16 cellular contexts compared by ENCODE assay signal in the genomic region with DNA sequence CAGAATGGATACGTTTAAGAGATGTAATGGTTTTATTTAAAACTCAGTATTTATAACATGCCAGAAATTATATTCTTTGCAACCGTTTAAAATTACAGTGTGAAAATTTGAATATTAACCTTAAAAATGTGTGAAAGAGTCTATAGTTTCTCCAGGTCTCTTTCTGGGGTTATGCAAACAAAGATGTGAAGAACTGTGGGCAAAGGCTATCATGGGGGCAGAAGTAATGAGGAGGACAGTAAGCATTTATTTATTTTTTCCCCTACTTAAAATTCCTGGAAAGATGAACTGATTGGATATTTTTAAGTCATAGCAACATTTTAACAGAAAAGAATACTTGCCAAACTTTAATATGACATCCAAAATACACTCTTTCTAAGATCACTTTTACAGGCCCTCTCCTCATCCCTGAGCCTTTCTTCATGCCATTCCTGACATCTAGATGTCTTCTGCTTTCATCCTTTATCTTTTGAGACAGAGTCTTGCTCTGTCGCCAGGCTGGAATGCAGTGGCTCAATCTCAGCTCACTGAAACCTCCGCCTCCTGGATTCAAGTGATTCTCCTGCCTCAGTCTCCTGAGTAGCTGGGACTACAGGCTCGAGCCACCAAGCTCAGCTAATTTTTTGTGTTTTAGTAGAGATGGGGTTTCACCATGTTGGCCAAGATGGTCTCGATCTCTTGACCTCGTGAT. TPM values are rescaled to one million over a fixed set of nuclear protein-coding genes. Genes with fewer than 3 reads are reported as not detected.
A peak's percentile ranks its signal among the peaks of the same experiment; 100 is the strongest.
DNase-seq lines count a peak whose midpoint lies in the region; ATAC-seq and TF ChIP-seq lines count a peak whose summit lies in the region.
"Had no signal": no experiment of that assay in that cellular context is flagged by ENCODE, and none has a peak within 500 bp of the region (broad histone marks: within the 10 kb centered on the region; RNA-seq: fewer than 3 reads in every experiment).

No MANE protein-coding gene starts in this region.

- CTCF ChIA-PET in Caco-2 (lab: Charles Lee) (interaction anchor here (0.7 kb wide), 1 partner anchor 19 kb away, joined by 3 read pairs; no protein-coding TSS in a partner anchor), IMR-90 (lab: Yijun Ruan, JAX) (no interaction called here)

- H2AK5ac ChIP-seq in IMR-90 (ENCODE audit: low read depth, low read length) (no peak overlapping the region; the same call in 1 of the 2 replicates), trophoblast cell (ENCODE audit: low read length) (no peak overlapping the region)

- peak overlapping the region; percentile 6 for H3K4me3 Mint-ChIP-seq in Caco-2 (ENCODE audit: unreplicated experiment)
- no peak overlapping the region for H3K4me3 Mint-ChIP-seq in brain

- H3K9ac ChIP-seq in IMR-90 (ENCODE audit: low read depth, low read length) (no peak overlapping the region), trophoblast cell (ENCODE audit: low read length) (no peak overlapping the region)

- TF ChIP-seq RAD21 in IMR-90 (IDR thresholded peaks at IDR 0.05; ENCODE audit: low read length) = no peak

- H3K56ac ChIP-seq in IMR-90 (ENCODE audit: extremely low read depth, insufficient read depth, low read length) = no peak overlapping the region

- TF ChIP-seq CTCF in Caco-2 (IDR thresholded peaks at IDR 0.05; ENCODE audit: insufficient read depth in 1 of 2, low read depth in 1 of 2, low read length in 1 of 2, severe bottlenecking in 1 of 2, unreplicated experiment in 1 of 2) = no peak
- TF ChIP-seq CTCF in IMR-90 (conservative IDR thresholded peaks at IDR 0.05; ENCODE audit: low read depth, low read length) = no peak
- TF ChIP-seq CTCF in brain (conservative IDR thresholded peaks at IDR 0.05) = no peak

- intact Hi-C loops in Caco-2 (cut with micrococcal nuclease; ENCODE audit: unreplicated experiment) = loop anchor here (1.0 kb wide), 2 partner anchors 9 to 167 kb away; no protein-coding TSS in a partner anchor
- intact Hi-C loops in IMR-90 (cut with micrococcal nuclease) = no loop called here

- BruUV-seq in Caco-2 (replicated peaks; lab: Mats Ljungman, UMichigan) (no TSS peak), IMR-90 (replicated peaks; lab: Mats Ljungman, UMichigan) (no TSS peak)

- no peaks in the 10 kb centered on the region for H3K9me3 ChIP-seq in Caco-2
- H3K9me3 ChIP-seq in IMR-90 (ENCODE audit: control insufficient read depth, insufficient read depth, low read length) = no peaks in the 10 kb centered on the region
- no peaks in the 10 kb centered on the region for H3K9me3 ChIP-seq in trophoblast cell (ENCODE audit: insufficient read depth, low read depth, low read length)
- H3K9me3 ChIP-seq: left lung had no signal

- H2AK9ac ChIP-seq in IMR-90 (replicated peaks; ENCODE audit: low read depth, low read length, poor library complexity) = no peak overlapping the region

- dilution Hi-C loops in IMR-90 (cut with HindIII; ENCODE audit: low sequenced_read_pairs, unreplicated experiment) = no loop called here

- H4K20me1 ChIP-seq in IMR-90 (ENCODE audit: insufficient read depth, low read length) = no peaks in the 10 kb centered on the region; the same call in 1 of the 2 replicates

- no peak overlapping the region for H2AFZ ChIP-seq in IMR-90 (replicated peaks; ENCODE audit: low read length, poor library complexity)
- no peak overlapping the region for H2AFZ ChIP-seq in trophoblast cell (ENCODE audit: insufficient read depth, low read length, poor library complexity)

- peaks cover 68% of the 10 kb centered on the region for H3K4me1 ChIP-seq in Caco-2
- H3K4me1 ChIP-seq in IMR-90 (ENCODE audit: control insufficient read depth, insufficient read depth, low read length) = peaks cover 4% of the 10 kb centered on the region; the same call in 1 of the 2 replicates
- H3K4me1 ChIP-seq in trophoblast cell (ENCODE audit: control insufficient read depth in 1 of 2, insufficient read depth in 2 of 2, low read length in 2 of 2) = peaks cover 0 to 7% of the 10 kb centered on the region in 2 experiments

- H3K18ac ChIP-seq in IMR-90 (ENCODE audit: low read depth, low read length) (no peak overlapping the region), trophoblast cell (ENCODE audit: low read length) (no peak overlapping the region)

- no peak overlapping the region for H2BK15ac ChIP-seq in IMR-90 (ENCODE audit: low read depth, low read length)

- no peak overlapping the region for H2BK12ac ChIP-seq in trophoblast cell (ENCODE audit: low read length)

- no peaks in the 10 kb centered on the region for H3K27me3 Mint-ChIP-seq in Caco-2 (ENCODE audit: insufficient read depth, unreplicated experiment)
- no peaks in the 10 kb centered on the region for H3K27me3 Mint-ChIP-seq in brain

- H3K27ac ChIP-seq in IMR-90 (ENCODE audit: insufficient read depth, low read length) (no peak overlapping the region), trophoblast cell (ENCODE audit: low read depth, low read length) (peak overlapping the region; percentile 34)
- H3K27ac ChIP-seq: left lung had no signal

- H4K5ac ChIP-seq in IMR-90 (ENCODE audit: low read depth, low read length) = no peak overlapping the region

- H3K9me1 ChIP-seq in IMR-90 (ENCODE audit: insufficient read depth, low read length) = peaks cover 4% of the 10 kb centered on the region; the same call in 1 of the 2 replicates

- H3K27ac Mint-ChIP-seq in Caco-2 (ENCODE audit: unreplicated experiment) (peak overlapping the region; percentile 56), brain (peak overlapping the region in 3 of 5 experiments; percentile 33 to 89 (median 85))

- H4K8ac ChIP-seq in IMR-90 (ENCODE audit: low read depth in 2 of 2, low read length in 2 of 2) (peak overlapping the region in 1 of 2 experiments; percentile 40; a peak in 1 of 4 replicates), trophoblast cell (ENCODE audit: low read depth, low read length) (no peak overlapping the region)

- H3K36me3 Mint-ChIP-seq in Caco-2 (ENCODE audit: insufficient read depth, unreplicated experiment) (peaks cover 4% of the 10 kb centered on the region), brain (peaks cover 65% of the 10 kb centered on the region)

- DNase-seq in Caco-2 (peak; percentile 67 to 75), IMR-90 (no peak), trophoblast cell (peak in 1 of 2 donors; percentile 27), NCI-H2029 treated with DMSO at 0.1 percent for 48 hours (lab: John Stamatoyannopoulos, UW) (no peak), retina (no peak), NCI-H1694 treated with DMSO at 0.1 percent for 48 hours (lab: John Stamatoyannopoulos, UW) (no peak)
- DNase-seq: activated CD4-positive, alpha-beta T cell treated with anti-CD3 and anti-CD28 coated beads, Interleukin-2, amount 50 U/mL, for 48 hours; activated gamma-delta T cell treated with Interleukin-2 at 50 U/mL for 16 hours; effector CD8-positive, alpha-beta T cell; KBM-7; left lung; NCI-H2227 treated with DMSO at 0.1 percent for 48 hours; SIG-M5; stimulated activated CD4-positive, alpha-beta T cell treated with anti-CD3 and anti-CD28 coated beads, Interleukin-4, amount 100 ng/mL, for 1 hour had no signal

- H2BK20ac ChIP-seq in IMR-90 (ENCODE audit: low read depth, low read length) = no peak overlapping the region

- in situ Hi-C loops in IMR-90 (cut with MboI; ENCODE audit: low sequenced_read_pairs) = no loop called here

- H3K36me3 ChIP-seq in Caco-2 (ENCODE audit: control insufficient read depth, insufficient read depth, low read length) (no peaks in the 10 kb centered on the region), IMR-90 (ENCODE audit: control insufficient read depth, insufficient read depth, low read length) (no peaks in the 10 kb centered on the region), trophoblast cell (ENCODE audit: control insufficient read depth in 1 of 2, insufficient read depth in 2 of 2, low read length in 2 of 2) (peaks cover 0 to 2% of the 10 kb centered on the region in 2 experiments)

- no peak overlapping the region for H4K12ac ChIP-seq in trophoblast cell (ENCODE audit: low read depth, low read length)

- no peak for TF ChIP-seq POLR2A in IMR-90 (IDR thresholded peaks at IDR 0.05; ENCODE audit: low read depth, low read length)

- no peaks in the 10 kb centered on the region for H3K79me2 ChIP-seq in trophoblast cell (ENCODE audit: control insufficient read depth, insufficient read depth, low read length, poor library complexity)

- H3K4ac ChIP-seq in IMR-90 (ENCODE audit: low read depth, low read length) (no peak overlapping the region), trophoblast cell (ENCODE audit: low read depth, low read length) (no peak overlapping the region)

- no CpG with 5 or more reads among the region's 7 CpGs for WGBS in IMR-90 (ENCODE audit: extremely low coverage in 2 of 2, insufficient read length in 1 of 2), 2 experiments
- no CpG with 5 or more reads among the region's 7 CpGs for WGBS in trophoblast cell (ENCODE audit: extremely low coverage, insufficient coverage, insufficient read length)

- H3K23ac ChIP-seq in IMR-90 (ENCODE audit: low read depth, low read length) (peak overlapping the region; percentile 68; the same call in 1 of the 2 replicates), trophoblast cell (ENCODE audit: low read length) (no peak overlapping the region)

- H3K4me3 ChIP-seq in Caco-2 (ENCODE audit: low read depth, low read length) = no peak overlapping the region
- no peak overlapping the region for H3K4me3 ChIP-seq in IMR-90 (ENCODE audit: insufficient read depth, low read depth, low read length)
- no peak overlapping the region for H3K4me3 ChIP-seq in trophoblast cell (ENCODE audit: low read depth, low read length)
- H3K4me3 ChIP-seq: left lung had no signal

- no peaks in the 10 kb centered on the region for H3K27me3 ChIP-seq in Caco-2 (replicated peaks; ENCODE audit: control insufficient read depth, insufficient read depth, low read length)
- H3K27me3 ChIP-seq in IMR-90 (ENCODE audit: control insufficient read depth, insufficient read depth, low read length) = no peaks in the 10 kb centered on the region
- no peaks in the 10 kb centered on the region for H3K27me3 ChIP-seq in trophoblast cell (ENCODE audit: insufficient read depth, low read length)
- H3K27me3 ChIP-seq: left lung had no signal

- H3K4me2 ChIP-seq in IMR-90 (ENCODE audit: low read depth, low read length) (no peak overlapping the region), trophoblast cell (ENCODE audit: low read length) (no peak overlapping the region)

- H2BK5ac ChIP-seq in IMR-90 (ENCODE audit: low read depth, low read length, poor library complexity, severe bottlenecking) (no peak overlapping the region), trophoblast cell (ENCODE audit: low read depth, low read length, poor library complexity) (no peak overlapping the region)

- H3K4me1 Mint-ChIP-seq in Caco-2 (ENCODE audit: low read depth, unreplicated experiment) (peaks cover 29% of the 10 kb centered on the region), brain (peaks cover 53% of the 10 kb centered on the region)

- H3K79me1 ChIP-seq in IMR-90 (ENCODE audit: low read depth in 1 of 2, low read length in 2 of 2) = peaks cover 7 to 9% of the 10 kb centered on the region in 2 experiments; a peak in 3 of 4 replicates
- H3K79me1 ChIP-seq in trophoblast cell (ENCODE audit: low read length) = no peaks in the 10 kb centered on the region

- ATAC-seq in IMR-90 (ENCODE audit: low read depth) = peak; percentile 36
- no peak for ATAC-seq in HG02970 (IDR thresholded peaks at IDR 0.05; ENCODE audit: low FRiP score, unreplicated experiment)
- ATAC-seq: left lung had no signal

- POLR2A ChIA-PET in Caco-2 (lab: Charles Lee) (interaction anchor here (0.6 kb wide), 1 partner anchor 47 kb away, joined by 11 read pairs; no protein-coding TSS in a partner anchor), IMR-90 (lab: Charles Lee; ENCODE audit: unreplicated experiment) (no interaction called here)

- H2BK120ac ChIP-seq in IMR-90 (ENCODE audit: low read depth, low read length) (no peak overlapping the region), trophoblast cell (ENCODE audit: insufficient read depth, low read length, poor library complexity) (no peak overlapping the region)

- H3K9me3 Mint-ChIP-seq in Caco-2 (ENCODE audit: unreplicated experiment) (no peaks in the 10 kb centered on the region), brain (peaks cover 0 to 18% (median 3%) of the 10 kb centered on the region in 5 experiments)

- H4K91ac ChIP-seq in IMR-90 (ENCODE audit: insufficient read depth, low read depth, low read length) (0 out of 2 replicates have a peak overlapping the region, but pooled peaks have one; percentile 66), trophoblast cell (ENCODE audit: low read depth, low read length) (no peak overlapping the region)

- H3K14ac ChIP-seq in IMR-90 (replicated peaks; ENCODE audit: low read depth, low read length) = peak overlapping the region; percentile 76; the same call in 1 of the 2 replicates
- H3K14ac ChIP-seq in trophoblast cell (ENCODE audit: low read length) = no peak overlapping the region

RNA-seq across cellular contexts. Expression of gene TMEM131L, which starts 46.1 kb away (rescaled TPM):
- 20.8 and 20.9 TPM in 2 replicates for total RNA-seq in Caco-2 (2022)
- 16.1 and 23.8 TPM in 2 replicates for total RNA-seq in IMR-90 (2012; rRNA removed)
- 8.2 and 8.4 TPM in 2 replicates for polyA plus RNA-seq in IMR-90 (2012; rRNA removed)
- polyA plus RNA-seq in IMR-90 (2012; cell fraction: cytosol; rRNA removed) = 3.9 and 4.9 TPM in 2 replicates
- 10.1 and 26.3 TPM in 2 replicates for polyA plus RNA-seq in IMR-90 (2012; cell fraction: nucleus; rRNA removed; ENCODE audit: low replicate concordance)
- polyA plus RNA-seq in brain (ENCODE audit: insufficient read depth, low read depth, low replicate concordance) = 3.7 TPM
- 8.3 and 8.9 TPM in 2 replicates for polyA plus RNA-seq in trophoblast cell (2013)

Comparison
In these comparisons a context has a peak if more than half of its experiments do, and no peak if none do; other contexts are left out.
1. DNase-seq: peak in Caco-2 (2 of 2); none in IMR-90 (single experiment), NCI-H2029 treated with DMSO at 0.1 percent for 48 hours (single experiment), retina (single experiment) and NCI-H1694 treated with DMSO at 0.1 percent for 48 hours (single experiment).